32 cellular contexts compared by ENCODE assay signal in the genomic region with DNA sequence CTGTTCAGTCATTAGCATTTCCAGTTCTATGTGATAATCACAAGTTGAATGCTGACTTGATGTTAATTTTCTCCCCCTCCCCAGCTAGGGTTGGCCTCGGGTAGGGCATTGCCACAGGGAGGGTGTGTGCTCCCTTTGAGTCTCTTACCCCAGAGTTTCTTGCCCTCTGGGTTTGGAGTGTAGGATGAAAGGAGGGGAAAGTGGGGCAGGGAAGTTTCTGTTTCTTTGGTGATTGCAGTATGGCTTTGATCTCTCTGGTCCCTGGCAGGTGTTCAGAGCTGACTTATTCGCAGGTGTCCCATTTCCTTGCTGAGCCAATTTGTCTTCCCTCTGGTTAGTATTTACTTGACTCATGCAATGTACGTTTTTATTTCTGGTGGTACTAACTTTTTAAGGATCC.
"Had no signal": no experiment of that assay in that cellular context is flagged by ENCODE, and none has a peak within 500 bp of the region (broad histone marks: within the 10 kb centered on the region; RNA-seq: fewer than 3 reads in every experiment).

No MANE protein-coding gene starts in this region.

- H3K4me1 Mint-ChIP-seq: activated CD4-positive, alpha-beta memory T cell treated with anti-CD3 and anti-CD28 coated beads, Interleukin-2, amount 10 ng/mL, durations not matched to agents 7 days and 5 days; activated CD4-positive, alpha-beta T cell treated with anti-CD3 and anti-CD28 coated beads, Interleukin-2, amount 10 ng/mL, durations not matched to agents 7 days and 5 days; central memory CD8-positive, alpha-beta T cell; T-helper 17 cell had no signal

- H3K4me3 Mint-ChIP-seq: activated CD4-positive, alpha-beta memory T cell treated with anti-CD3 and anti-CD28 coated beads, Interleukin-2, amount 10 ng/mL, durations not matched to agents 7 days and 5 days; activated CD4-positive, alpha-beta T cell treated with anti-CD3 and anti-CD28 coated beads, Interleukin-2, amount 10 ng/mL, durations not matched to agents 7 days and 5 days; activated naive CD8-positive, alpha-beta T cell; activated T-cell treated with anti-CD3 and anti-CD28 coated beads, Interleukin-2, amount 50 U/mL, for 24 hours; activated T-cell treated with anti-CD3 and anti-CD28 coated beads, Interleukin-2, amount 50 U/mL, for 72 hours; central memory CD8-positive, alpha-beta T cell; effector memory CD8-positive, alpha-beta T cell; T-helper 17 cell; T-helper 2 cell treated with Interferon-gamma antibody and Interleukin-4, amounts not matched to agents 5 μg/mL and 100 μg/mL, for 36 hours had no signal

- H3K27ac Mint-ChIP-seq: activated CD4-positive, alpha-beta memory T cell treated with anti-CD3 and anti-CD28 coated beads, Interleukin-2, amount 10 ng/mL, durations not matched to agents 7 days and 5 days; activated CD4-positive, alpha-beta T cell treated with anti-CD3 and anti-CD28 coated beads, Interleukin-2, amount 10 ng/mL, durations not matched to agents 7 days and 5 days; activated naive CD8-positive, alpha-beta T cell; activated T-cell treated with anti-CD3 and anti-CD28 coated beads, Interleukin-2, amount 50 U/mL, for 24 hours; activated T-cell treated with anti-CD3 and anti-CD28 coated beads, Interleukin-2, amount 50 U/mL, for 72 hours; effector memory CD8-positive, alpha-beta T cell; T-helper 17 cell; T-helper 2 cell treated with Interferon-gamma antibody and Interleukin-4, amounts not matched to agents 5 μg/mL and 100 μg/mL, for 36 hours had no signal

- H3K4me1 ChIP-seq: esophagus muscularis mucosa, foreskin keratinocyte, gastrocnemius medialis, heart left ventricle had no signal

- H3K27me3 Mint-ChIP-seq: activated naive CD8-positive, alpha-beta T cell; central memory CD8-positive, alpha-beta T cell; effector memory CD8-positive, alpha-beta T cell; T-helper 17 cell had no signal

- ATAC-seq: activated T-cell treated with anti-CD3 and anti-CD28 coated beads, Interleukin-2, amount 50 U/mL, for 72 hours; effector memory CD8-positive, alpha-beta T cell; foreskin keratinocyte; gastrocnemius medialis; heart left ventricle; T-helper 17 cell had no signal

- H3K36me3 Mint-ChIP-seq: activated naive CD8-positive, alpha-beta T cell had no signal

- H3K27ac ChIP-seq: brain microvascular endothelial cell, esophagus muscularis mucosa, foreskin keratinocyte, gastrocnemius medialis, heart left ventricle, WERI-Rb-1 had no signal

- H3K36me3 ChIP-seq: brain microvascular endothelial cell, esophagus muscularis mucosa, gastrocnemius medialis, heart left ventricle, WERI-Rb-1 had no signal

- DNase-seq: activated CD4-positive, alpha-beta memory T cell treated with anti-CD3 and anti-CD28 coated beads, Interleukin-2, amount 10 ng/mL, durations not matched to agents 7 days and 5 days; activated CD4-positive, alpha-beta T cell treated with anti-CD3 and anti-CD28 coated beads for 4 hours; activated CD4-positive, alpha-beta T cell treated with anti-CD3 and anti-CD28 coated beads, Interleukin-2, amount 10 ng/mL, durations not matched to agents 7 days and 5 days; activated CD4-positive, alpha-beta T cell treated with anti-CD3 and anti-CD28 coated beads, Interleukin-2, amount 50 U/mL, for 4 hours; activated CD4-positive, CD25-positive, alpha-beta regulatory T cell; activated CD4-positive, CD25-positive, alpha-beta regulatory T cell treated with anti-CD3 and anti-CD28 coated beads, Interleukin-2, amount 50 U/mL, for 72 hours; activated CD8-positive, alpha-beta memory T cell treated with anti-CD3 and anti-CD28 coated beads, Interleukin-2, amount 50 U/mL, for 48 hours; activated gamma-delta T cell; activated naive CD4-positive, alpha-beta T cell treated with anti-CD3 and anti-CD28 coated beads, Interleukin-2, amount 50 U/mL, for 16 hours; activated naive CD4-positive, alpha-beta T cell treated with Interleukin-2 at 50 U/mL for 16 hours; activated T-cell treated with anti-CD3 and anti-CD28 coated beads for 4 hours; activated T-cell treated with anti-CD3 and anti-CD28 coated beads, Interleukin-2, amount 50 U/mL, for 24 hours; activated T-cell treated with anti-CD3 and anti-CD28 coated beads, Interleukin-2, amount 50 U/mL, for 72 hours; amniotic stem cell; anterior cingulate cortex; brain microvascular endothelial cell; cortex of kidney; dermis blood vessel endothelial cell; effector CD4-positive, alpha-beta T cell; effector memory CD8-positive, alpha-beta T cell; erythroblast; foreskin keratinocyte; gastrocnemius medialis; glutamatergic neuron; heart left ventricle; T-helper 17 cell; T1000; WERI-Rb-1 had no signal

- H3K27me3 ChIP-seq: brain microvascular endothelial cell, gastrocnemius medialis, heart left ventricle had no signal

- H3K4me3 ChIP-seq: esophagus muscularis mucosa, gastrocnemius medialis, heart left ventricle had no signal
